19 cellular contexts compared by ENCODE assay signal in genomic region chr17:81580481-81580880, GRCh38. TPM values are rescaled to one million over a fixed set of nuclear protein-coding genes. Genes with fewer than 3 reads are reported as not detected.
DNase-seq lines count a peak whose midpoint lies in the region; ATAC-seq and TF ChIP-seq lines count a peak whose summit lies in the region.
"Had no signal": no experiment of that assay in that cellular context is flagged by ENCODE, and none has a peak within 500 bp of the region (broad histone marks: within the 10 kb centered on the region; RNA-seq: fewer than 3 reads in every experiment).

No MANE protein-coding gene starts in this region.

- BruUV-seq in PC-3 (replicated peaks; lab: Mats Ljungman, UMichigan) = no TSS peak

- H3K9me3 Mint-ChIP-seq in T-helper 1 cell treated with Interleukin-12 subunit alpha and Interleukin-12 subunit beta and Interleukin-4 antibody, amounts not matched to agents 30 μg/mL and 1 μg/mL, for 36 hours = no peaks in the 10 kb centered on the region
- no peaks in the 10 kb centered on the region for H3K9me3 Mint-ChIP-seq in stimulated activated naive CD8-positive, alpha-beta T cell treated with anti-CD3 and anti-CD28 coated beads, Interleukin-15, Interleukin-2, amounts not matched to agents 100 ng/mL and 50 ng/mL, for 24 hours
- H3K9me3 Mint-ChIP-seq in stimulated activated naive CD8-positive, alpha-beta T cell treated with anti-CD3 and anti-CD28 coated beads, Interleukin-15, amount 100 ng/mL, for 72 hours = no peaks in the 10 kb centered on the region
- H3K9me3 Mint-ChIP-seq in memory B cell = no peaks in the 10 kb centered on the region
- H3K9me3 Mint-ChIP-seq: naive thymus-derived CD8-positive, alpha-beta T cell had no signal

- H3K9me3 ChIP-seq in PC-3 (ENCODE audit: low read length) = no peaks in the 10 kb centered on the region
- H3K9me3 ChIP-seq: esophagus muscularis mucosa had no signal

- no peak overlapping the region for H3K4me3 ChIP-seq in PC-3 (ENCODE audit: low read length)
- H3K4me3 ChIP-seq: esophagus muscularis mucosa had no signal

- H3K4me2 ChIP-seq in PC-3 (ENCODE audit: low read length) = no peak overlapping the region

- H3K79me2 ChIP-seq in PC-3 (ENCODE audit: low read length) = peaks cover 38% of the 10 kb centered on the region

- H3K27me3 Mint-ChIP-seq in T-helper 1 cell treated with Interleukin-12 subunit alpha and Interleukin-12 subunit beta and Interleukin-4 antibody, amounts not matched to agents 30 μg/mL and 1 μg/mL, for 36 hours (ENCODE audit: low read depth) = no peaks in the 10 kb centered on the region
- H3K27me3 Mint-ChIP-seq in stimulated activated naive CD8-positive, alpha-beta T cell treated with anti-CD3 and anti-CD28 coated beads, Interleukin-15, Interleukin-2, amounts not matched to agents 100 ng/mL and 50 ng/mL, for 24 hours = no peaks in the 10 kb centered on the region
- no peaks in the 10 kb centered on the region for H3K27me3 Mint-ChIP-seq in stimulated activated naive CD8-positive, alpha-beta T cell treated with anti-CD3 and anti-CD28 coated beads, Interleukin-15, amount 100 ng/mL, for 72 hours
- H3K27me3 Mint-ChIP-seq in memory B cell = no peaks in the 10 kb centered on the region
- H3K27me3 Mint-ChIP-seq: B cell; naive thymus-derived CD8-positive, alpha-beta T cell had no signal

- no peaks in the 10 kb centered on the region for H3K27me3 ChIP-seq in PC-3 (ENCODE audit: low read length)
- H3K27me3 ChIP-seq: esophagus muscularis mucosa had no signal

- peaks cover 33% of the 10 kb centered on the region for H3K36me3 Mint-ChIP-seq in T-helper 1 cell treated with Interleukin-12 subunit alpha and Interleukin-12 subunit beta and Interleukin-4 antibody, amounts not matched to agents 30 μg/mL and 1 μg/mL, for 36 hours (ENCODE audit: low read depth)
- H3K36me3 Mint-ChIP-seq in stimulated activated naive CD8-positive, alpha-beta T cell treated with anti-CD3 and anti-CD28 coated beads, Interleukin-15, Interleukin-2, amounts not matched to agents 100 ng/mL and 50 ng/mL, for 24 hours (ENCODE audit: low read depth) = peaks cover 77% of the 10 kb centered on the region
- H3K36me3 Mint-ChIP-seq in memory B cell = peaks cover 35% of the 10 kb centered on the region

- POLR2A ChIA-PET in PC-3 (lab: Charles Lee; ENCODE audit: unreplicated experiment) = no interaction called here

- no peak for DNase-seq in T-helper 1 cell
- DNase-seq in stimulated activated naive CD8-positive, alpha-beta T cell treated with anti-CD3 and anti-CD28 coated beads, Interleukin-15, amount 100 ng/mL, for 72 hours = no peak
- no peak for DNase-seq in memory B cell (ENCODE audit: low spot score in 2 of 2)
- no peak for DNase-seq in PC-3
- no peak for DNase-seq in activated CD4-positive, alpha-beta T cell treated with anti-CD3 and anti-CD28 coated beads for 4 hours
- DNase-seq: activated CD4-positive, alpha-beta T cell treated with anti-CD3 and anti-CD28 coated beads for 48 hours; activated effector memory CD4-positive, alpha-beta T cell treated with Interleukin-2 at 50 U/mL for 16 hours; effector CD4-positive, alpha-beta T cell; naive thymus-derived CD8-positive, alpha-beta T cell; NCI-H510A; stimulated activated CD4-positive, alpha-beta T cell treated with anti-CD3 and anti-CD28 coated beads, Interleukin-4, amount 100 ng/mL, for 4 hours; SW 1271 had no signal

- H2AFZ ChIP-seq in PC-3 (ENCODE audit: low read length) = no peak overlapping the region

- peaks cover 43% of the 10 kb centered on the region for H3K36me3 ChIP-seq in PC-3 (ENCODE audit: low read depth, low read length)

- no peaks in the 10 kb centered on the region for H3K9me2 ChIP-seq in PC-3 (replicated peaks; ENCODE audit: low read length)

- intact Hi-C loops in PC-3 (cut with micrococcal nuclease) = no loop called here

- peaks cover 76% of the 10 kb centered on the region for H4K20me1 ChIP-seq in PC-3 (ENCODE audit: low read length)

- H3K9ac ChIP-seq in PC-3 (ENCODE audit: low read length) = no peak overlapping the region

- TF ChIP-seq CTCF in PC-3 (conservative IDR thresholded peaks at IDR 0.05; ENCODE audit: low read depth, low read length) = no peak

- peaks cover 59% of the 10 kb centered on the region for H3K4me1 ChIP-seq in PC-3 (ENCODE audit: insufficient read depth, low read length)

- CTCF ChIA-PET in PC-3 (lab: Charles Lee) = no interaction called here

- peak overlapping the region; percentile 41 for H3K27ac Mint-ChIP-seq in T-helper 1 cell treated with Interleukin-12 subunit alpha and Interleukin-12 subunit beta and Interleukin-4 antibody, amounts not matched to agents 30 μg/mL and 1 μg/mL, for 36 hours
- peak overlapping the region; percentile 63 for H3K27ac Mint-ChIP-seq in stimulated activated naive CD8-positive, alpha-beta T cell treated with anti-CD3 and anti-CD28 coated beads, Interleukin-15, Interleukin-2, amounts not matched to agents 100 ng/mL and 50 ng/mL, for 24 hours
- no peak overlapping the region for H3K27ac Mint-ChIP-seq in stimulated activated naive CD8-positive, alpha-beta T cell treated with anti-CD3 and anti-CD28 coated beads, Interleukin-15, amount 100 ng/mL, for 72 hours
- peak overlapping the region; percentile 4 for H3K27ac Mint-ChIP-seq in memory B cell

- H3K4me1 Mint-ChIP-seq in T-helper 1 cell treated with Interleukin-12 subunit alpha and Interleukin-12 subunit beta and Interleukin-4 antibody, amounts not matched to agents 30 μg/mL and 1 μg/mL, for 36 hours (ENCODE audit: low read depth) = peaks cover 5% of the 10 kb centered on the region
- peaks cover 20% of the 10 kb centered on the region for H3K4me1 Mint-ChIP-seq in stimulated activated naive CD8-positive, alpha-beta T cell treated with anti-CD3 and anti-CD28 coated beads, Interleukin-15, Interleukin-2, amounts not matched to agents 100 ng/mL and 50 ng/mL, for 24 hours (ENCODE audit: low read depth)
- peaks cover 31% of the 10 kb centered on the region for H3K4me1 Mint-ChIP-seq in stimulated activated naive CD8-positive, alpha-beta T cell treated with anti-CD3 and anti-CD28 coated beads, Interleukin-15, amount 100 ng/mL, for 72 hours
- peaks cover 23% of the 10 kb centered on the region for H3K4me1 Mint-ChIP-seq in memory B cell

- H3K4me3 Mint-ChIP-seq in T-helper 1 cell treated with Interleukin-12 subunit alpha and Interleukin-12 subunit beta and Interleukin-4 antibody, amounts not matched to agents 30 μg/mL and 1 μg/mL, for 36 hours = no peak overlapping the region
- no peak overlapping the region for H3K4me3 Mint-ChIP-seq in stimulated activated naive CD8-positive, alpha-beta T cell treated with anti-CD3 and anti-CD28 coated beads, Interleukin-15, Interleukin-2, amounts not matched to agents 100 ng/mL and 50 ng/mL, for 24 hours
- H3K4me3 Mint-ChIP-seq in stimulated activated naive CD8-positive, alpha-beta T cell treated with anti-CD3 and anti-CD28 coated beads, Interleukin-15, amount 100 ng/mL, for 72 hours = no peak overlapping the region
- no peak overlapping the region for H3K4me3 Mint-ChIP-seq in memory B cell
- H3K4me3 Mint-ChIP-seq: B cell; naive thymus-derived CD8-positive, alpha-beta T cell had no signal

- peaks cover 10% of the 10 kb centered on the region for H3F3A ChIP-seq in PC-3 (ENCODE audit: low read length, unreplicated experiment)

- ATAC-seq in stimulated activated naive CD8-positive, alpha-beta T cell treated with anti-CD3 and anti-CD28 coated beads, Interleukin-15, amount 100 ng/mL, for 72 hours = no peak
- ATAC-seq in memory B cell (ENCODE audit: low read depth) (no peak), PC-3 (no peak), HG03135 (IDR thresholded peaks at IDR 0.05; ENCODE audit: unreplicated experiment) (no peak)
- ATAC-seq: HCT116; naive thymus-derived CD8-positive, alpha-beta T cell had no signal

- H3K27ac ChIP-seq in PC-3 (ENCODE audit: low read length) = no peak overlapping the region
- H3K27ac ChIP-seq: 22Rv1, esophagus muscularis mucosa had no signal

RNA-seq across cellular contexts. Expression of gene FAAP100, which starts 28.3 kb away (rescaled TPM):
- 23.3 and 34.6 TPM in 2 replicates for total RNA-seq in PC-3 (2014; rRNA removed)

RNA-seq across cellular contexts. Expression of gene FSCN2, which starts 52.3 kb away (rescaled TPM):
- 0.87 and 2.4 TPM in 2 replicates for total RNA-seq in PC-3 (2014; rRNA removed)

RNA-seq across cellular contexts. Expression of gene NPLOC4, which starts 56.4 kb away (rescaled TPM):
- total RNA-seq in PC-3 (2014; rRNA removed) = 109 and 133 TPM in 2 replicates

RNA-seq across cellular contexts. Expression of gene TSPAN10, which starts 56.5 kb away (rescaled TPM):
- total RNA-seq in PC-3 (2014; rRNA removed) = 3.5 and 3.9 TPM in 2 replicates

Comparison
In these comparisons a context has a peak if more than half of its experiments do, and no peak if none do; other contexts are left out.
1. H3K27ac Mint-ChIP-seq: peak in T-helper 1 cell treated with Interleukin-12 subunit alpha and Interleukin-12 subunit beta and Interleukin-4 antibody, amounts not matched to agents 30 μg/mL and 1 μg/mL, for 36 hours (single experiment), stimulated activated naive CD8-positive, alpha-beta T cell treated with anti-CD3 and anti-CD28 coated beads, Interleukin-15, Interleukin-2, amounts not matched to agents 100 ng/mL and 50 ng/mL, for 24 hours (single experiment) and memory B cell (single experiment); none in stimulated activated naive CD8-positive, alpha-beta T cell treated with anti-CD3 and anti-CD28 coated beads, Interleukin-15, amount 100 ng/mL, for 72 hours (0 of 2).